Comparison of ENCODE assay signal across 8 cellular contexts in genomic region chr16:53433930-53434435, GRCh38. TPM values are rescaled to one million over a fixed set of nuclear protein-coding genes. Genes with fewer than 3 reads are reported as not detected.
DNase-seq lines count a peak whose midpoint lies in the region; ATAC-seq and TF ChIP-seq lines count a peak whose summit lies in the region.

No MANE protein-coding gene starts in this region.

- peak overlapping the region; percentile 99 for H3K4me2 ChIP-seq in mammary epithelial cell (ENCODE audit: insufficient read depth, low read depth, low read length)

- TF ChIP-seq POLR2A in right lobe of liver (IDR thresholded peaks at IDR 0.05): no peak

- DNase-seq in NCI-H510A treated with DMSO at 0.1 percent for 48 hours (lab: John Stamatoyannopoulos, UW) (peak; percentile 65), NCI-H510A (lab: John Stamatoyannopoulos, UW) (no peak), MV-4-11 (lab: John Stamatoyannopoulos, UW) (peak; percentile 59), mammary epithelial cell (no peak), right lobe of liver (no peak), substantia nigra (lab: John Stamatoyannopoulos, UW) (peak in 5 of 49 donors; percentile 39 to 86 (median 73)), iPS-NIHi11 (ENCODE audit: low spot score) (no peak)

- under 1% methylated on average over 17 of the region's 18 CpGs for whole genome bisulfite sequencing in mammary epithelial cell (ENCODE audit: low coverage, missing lambda C conversion rate)
- WGBS in right lobe of liver (ENCODE audit: insufficient coverage, low coverage, low lambda C conversion rate, missing lambda C conversion rate): 24% methylated on average over 12 of the region's 18 CpGs

- in situ Hi-C loops in mammary epithelial cell (cut with MboI; ENCODE audit: low sequenced_read_pairs in 2 of 2): no loop called here

- dilution Hi-C loops in mammary epithelial cell (cut with HindIII; ENCODE audit: low sequenced_read_pairs): loop anchor here (5.0 kb wide), 1 partner anchor 77 kb away; no protein-coding TSS in a partner anchor

- TF ChIP-seq CTCF in mammary epithelial cell (conservative IDR thresholded peaks at IDR 0.05 in 1 of 2, IDR thresholded peaks at IDR 0.05 in 1 of 2; ENCODE audit: extremely low read depth in 1 of 2, insufficient read depth in 1 of 2, low read depth in 1 of 2, low read length in 2 of 2) (no peak), right lobe of liver (IDR thresholded peaks at IDR 0.05) (no peak)

- no peaks in the 10 kb centered on the region for H4K20me1 ChIP-seq in mammary epithelial cell (ENCODE audit: insufficient read depth, low read length)

- H3K9me3 ChIP-seq in mammary epithelial cell (replicated peaks; ENCODE audit: insufficient read depth, low read length) (no peaks in the 10 kb centered on the region), right lobe of liver (no peaks in the 10 kb centered on the region)

- peak overlapping the region; percentile 81 for H3K27ac ChIP-seq in mammary epithelial cell (ENCODE audit: insufficient read depth, low read depth, low read length)
- peak overlapping the region; percentile 94 to 98 (median 98) for H3K27ac ChIP-seq in right lobe of liver
- H3K27ac ChIP-seq in substantia nigra (ENCODE audit: low read depth, low read length, poor library complexity, severe bottlenecking): peak overlapping the region; percentile 96

- H3K79me2 ChIP-seq in mammary epithelial cell (ENCODE audit: insufficient read depth, low read length): peaks cover 43% of the 10 kb centered on the region

- H3K9ac ChIP-seq in mammary epithelial cell (ENCODE audit: insufficient read depth, low read length): peak overlapping the region; percentile 65

- BruUV-seq in mammary epithelial cell (replicated peaks; lab: Mats Ljungman, UMichigan): no TSS peak

- CTCF ChIA-PET in mammary epithelial cell (lab: Charles Lee; ENCODE audit: low non-redundant PET): no interaction called here

- intact Hi-C loops in mammary epithelial cell (cut with micrococcal nuclease) (loop anchor here (2.0 to 10.0 kb wide), 4 partner anchors 61 to 389 kb away; partner anchors contain the start of gene AKTIP), right lobe of liver (cut with DNase I) (loop anchor here in 1 of 2 donors (10.0 kb wide), 1 partner anchor 71 kb away; the partner anchor contains the start of gene AKTIP)

- ATAC-seq in right lobe of liver: no peak
- no peak for ATAC-seq in GM19397 (IDR thresholded peaks at IDR 0.05; ENCODE audit: unreplicated experiment)

- H2AFZ ChIP-seq in mammary epithelial cell (ENCODE audit: low read depth, low read length): peak overlapping the region; percentile 100

- H3K4me3 ChIP-seq in mammary epithelial cell (replicated peaks in 1 of 3; ENCODE audit: insufficient read depth in 1 of 3, low read depth in 2 of 3, low read length in 3 of 3): peak overlapping the region; percentile 70 to 97 (median 95)
- H3K4me3 ChIP-seq in right lobe of liver: peak overlapping the region; percentile 89 to 95 (median 92)

- H3K4me1 ChIP-seq in mammary epithelial cell (ENCODE audit: insufficient read depth, low read length) (peaks cover 16% of the 10 kb centered on the region), right lobe of liver (peaks cover 0 to 22% (median 6%) of the 10 kb centered on the region in 4 donors)

- H3K27me3 ChIP-seq in mammary epithelial cell (ENCODE audit: insufficient read depth, low read length) (no peaks in the 10 kb centered on the region), right lobe of liver (no peaks in the 10 kb centered on the region)

- H3K36me3 ChIP-seq in mammary epithelial cell (ENCODE audit: insufficient read depth, low read length) (no peaks in the 10 kb centered on the region), right lobe of liver (no peaks in the 10 kb centered on the region)

RNA-seq across cellular contexts. Expression of gene RBL2, which starts 0.3 kb away (rescaled TPM):
- 10 to 100 TPM; 33.3 to 45.2 TPM for total RNA-seq in mammary epithelial cell
- 22.9 TPM for polyA plus RNA-seq in mammary epithelial cell
- polyA minus RNA-seq in mammary epithelial cell: 15.0 TPM
- total RNA-seq in right lobe of liver: 10 to 100 TPM; 26.3 to 63.1 (median 38.8) TPM

Comparison
In these comparisons a context has a peak if more than half of its experiments do, and no peak if none do; other contexts are left out.
1. DNase-seq: peak in NCI-H510A treated with DMSO at 0.1 percent for 48 hours (single experiment) and MV-4-11 (single experiment); none in NCI-H510A (single experiment), mammary epithelial cell (single experiment), right lobe of liver (0 of 3) and iPS-NIHi11 (single experiment).
2. Peak in every context shown above with its lines, with median percentiles within 50 percentile points of each other: H3K27ac ChIP-seq.